10 cellular contexts compared by ENCODE assay signal in genomic region chr2:1745171-1746023, GRCh38. TPM values are rescaled to one million over a fixed set of nuclear protein-coding genes. Genes with fewer than 3 reads are reported as not detected.
DNase-seq lines count a peak whose midpoint lies in the region; TF ChIP-seq lines count a peak whose summit lies in the region.
"Had no signal": no experiment of that assay in that cellular context is flagged by ENCODE, and none has a peak within 500 bp of the region (broad histone marks: within the 10 kb centered on the region; RNA-seq: fewer than 3 reads in every experiment).

No MANE protein-coding gene starts in this region.

- peaks cover 0 to 57% (median 17%) of the 10 kb centered on the region in 45 donors for H3K27me3 ChIP-seq in dorsolateral prefrontal cortex

- H3K36me3 Mint-ChIP-seq in activated CD4-positive, alpha-beta T cell treated with anti-CD3 and anti-CD28 coated beads, Interleukin-2, amount 10 ng/mL, durations not matched to agents 24 days and 14 days (ENCODE audit: low read depth), result no peaks in the 10 kb centered on the region
- H3K36me3 Mint-ChIP-seq in type B pancreatic cell, result peaks cover 9% of the 10 kb centered on the region

- H3K9me3 Mint-ChIP-seq in activated CD4-positive, alpha-beta T cell treated with anti-CD3 and anti-CD28 coated beads, Interleukin-2, amount 10 ng/mL, durations not matched to agents 24 days and 14 days, result no peaks in the 10 kb centered on the region
- H3K9me3 Mint-ChIP-seq in type B pancreatic cell, result no peaks in the 10 kb centered on the region
- H3K9me3 Mint-ChIP-seq: T-helper 1 cell treated with Interleukin-12 subunit alpha and Interleukin-12 subunit beta and Interleukin-4 antibody, amounts not matched to agents 30 μg/mL and 1 μg/mL, for 36 hours had no signal

- intact Hi-C loops in activated CD4-positive, alpha-beta T cell treated with anti-CD3 and anti-CD28 coated beads, Interleukin-2, amount 10 ng/mL, durations not matched to agents 24 days and 14 days (cut with micrococcal nuclease), result no loop called here
- intact Hi-C loops in dorsolateral prefrontal cortex (cut with DNase I), result loop anchor here (5.0 to 10.0 kb wide), 2 partner anchors 151 to 153 kb away; no protein-coding TSS in a partner anchor

- no peak overlapping the region for H3K27ac ChIP-seq in dorsolateral prefrontal cortex

- no peak for TF ChIP-seq CTCF in dorsolateral prefrontal cortex (IDR thresholded peaks at IDR 0.05 in 54 of 56, conservative IDR thresholded peaks at IDR 0.05 in 2 of 56; ENCODE audit: low read depth in 1 of 56, partially characterized antibody in 56 of 56)
- TF ChIP-seq CTCF in type B pancreatic cell (conservative IDR thresholded peaks at IDR 0.05), result no peak

- H3K27ac Mint-ChIP-seq in activated CD4-positive, alpha-beta T cell treated with anti-CD3 and anti-CD28 coated beads, Interleukin-2, amount 10 ng/mL, durations not matched to agents 24 days and 14 days, result no peak overlapping the region
- H3K27ac Mint-ChIP-seq in type B pancreatic cell, result peak overlapping the region; percentile 90
- H3K27ac Mint-ChIP-seq: T-helper 1 cell treated with Interleukin-12 subunit alpha and Interleukin-12 subunit beta and Interleukin-4 antibody, amounts not matched to agents 30 μg/mL and 1 μg/mL, for 36 hours had no signal

- H3K4me3 ChIP-seq in dorsolateral prefrontal cortex, result peak overlapping the region in 48 of 59 donors; percentile 13 to 76 (median 56)

- DNase-seq in activated CD4-positive, alpha-beta T cell treated with anti-CD3 and anti-CD28 coated beads, Interleukin-2, amount 10 ng/mL, durations not matched to agents 24 days and 14 days, result no peak
- DNase-seq in activated CD4-positive, alpha-beta T cell treated with anti-CD3 and anti-CD28 coated beads, Interleukin-2, amount 50 U/mL, for 1 hour, result no peak
- DNase-seq in dorsolateral prefrontal cortex, result peak in 3 of 10 donors; percentile 8 to 31 (median 26)
- DNase-seq in mesenteric fat pad (ENCODE audit: low spot score), result peak; percentile 67
- DNase-seq in type B pancreatic cell (ENCODE audit: extremely low spot score, unreplicated experiment), result peak; percentile 58
- no peak for DNase-seq in OCI-M2 (lab: John Stamatoyannopoulos, UW; ENCODE audit: unreplicated experiment)
- no peak for DNase-seq in stimulated activated CD4-positive, alpha-beta T cell treated with anti-CD3 and anti-CD28 coated beads, Interleukin-4, amount 100 ng/mL, for 24 hours
- DNase-seq in activated CD4-positive, CD25-positive, alpha-beta regulatory T cell treated with anti-CD3 and anti-CD28 coated beads, Interleukin-2, amount 50 U/mL, for 72 hours, result no peak
- DNase-seq: NCI-H1417 treated with DMSO at 0.1 percent for 48 hours had no signal

- H3K4me1 Mint-ChIP-seq in activated CD4-positive, alpha-beta T cell treated with anti-CD3 and anti-CD28 coated beads, Interleukin-2, amount 10 ng/mL, durations not matched to agents 24 days and 14 days, result peaks cover 4% of the 10 kb centered on the region
- peaks cover 6% of the 10 kb centered on the region for H3K4me1 Mint-ChIP-seq in type B pancreatic cell (ENCODE audit: unreplicated experiment)

- H3K4me3 Mint-ChIP-seq in activated CD4-positive, alpha-beta T cell treated with anti-CD3 and anti-CD28 coated beads, Interleukin-2, amount 10 ng/mL, durations not matched to agents 24 days and 14 days, result peak overlapping the region; percentile 69
- H3K4me3 Mint-ChIP-seq in type B pancreatic cell, result peak overlapping the region; percentile 90

- H3K27me3 Mint-ChIP-seq in activated CD4-positive, alpha-beta T cell treated with anti-CD3 and anti-CD28 coated beads, Interleukin-2, amount 10 ng/mL, durations not matched to agents 24 days and 14 days, result peaks cover 34% of the 10 kb centered on the region
- H3K27me3 Mint-ChIP-seq in type B pancreatic cell, result peaks cover 38% of the 10 kb centered on the region

RNA-seq across cellular contexts. Expression of gene PXDN, which starts 1.1 kb away (rescaled TPM):
- 1.1 and 1.3 TPM in 2 replicates for total RNA-seq in activated CD4-positive, alpha-beta T cell treated with anti-CD3 and anti-CD28 coated beads, Interleukin-2, amount 10 ng/mL, durations not matched to agents 24 days and 14 days
- total RNA-seq in dorsolateral prefrontal cortex (10 to 100 TPM in 91 of 120 experiments, 1 to 10 TPM in 29; 5.5 to 24.3 (median 12.2) TPM), mesenteric fat pad (228 TPM), type B pancreatic cell (ENCODE audit: low replicate concordance) (58.4 and 150 TPM in 2 replicates)

Comparison
In these comparisons a context has a peak if more than half of its experiments do, and no peak if none do; other contexts are left out.
1. DNase-seq: peak in mesenteric fat pad (single experiment) and type B pancreatic cell (single experiment); none in activated CD4-positive, alpha-beta T cell treated with anti-CD3 and anti-CD28 coated beads, Interleukin-2, amount 10 ng/mL, durations not matched to agents 24 days and 14 days (single experiment), activated CD4-positive, alpha-beta T cell treated with anti-CD3 and anti-CD28 coated beads, Interleukin-2, amount 50 U/mL, for 1 hour (single experiment), OCI-M2 (single experiment), stimulated activated CD4-positive, alpha-beta T cell treated with anti-CD3 and anti-CD28 coated beads, Interleukin-4, amount 100 ng/mL, for 24 hours (single experiment) and activated CD4-positive, CD25-positive, alpha-beta regulatory T cell treated with anti-CD3 and anti-CD28 coated beads, Interleukin-2, amount 50 U/mL, for 72 hours (single experiment).